ENCODE assay signal across 30 cellular contexts in the genomic region with DNA sequence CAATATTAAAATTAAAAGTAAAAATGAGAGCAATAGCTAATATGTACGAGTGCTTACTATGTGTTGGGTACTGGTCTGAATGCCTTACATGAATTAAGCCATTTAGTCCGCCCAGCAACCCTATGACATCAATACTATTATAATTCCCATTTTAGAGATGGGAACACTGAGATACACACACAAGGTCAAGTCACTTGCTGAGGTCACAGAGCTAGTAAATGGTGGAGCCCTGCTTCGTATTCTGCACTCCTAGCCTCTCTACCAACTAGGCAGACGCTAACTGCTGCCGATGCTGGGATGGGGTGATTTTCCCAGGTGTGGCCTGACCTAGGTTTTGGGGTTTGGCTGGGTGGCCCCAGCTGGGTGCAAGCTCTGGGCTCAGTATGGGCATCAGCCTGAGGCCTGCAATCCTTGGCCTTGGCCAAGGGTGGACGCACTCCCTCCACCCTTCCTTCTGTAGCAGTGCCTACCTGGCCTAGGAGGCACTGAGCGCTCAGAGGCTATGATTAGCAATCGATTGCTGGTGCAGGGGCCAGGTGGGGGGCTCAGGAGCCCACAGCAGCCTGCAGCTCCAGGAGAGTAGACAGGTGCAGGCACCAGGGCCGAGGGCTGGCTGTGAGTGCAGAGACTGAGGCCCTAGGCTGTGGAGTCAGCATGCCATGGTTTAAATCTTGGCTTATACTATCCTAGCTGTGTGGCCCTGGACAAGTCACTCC. TPM values are rescaled to one million over a fixed set of nuclear protein-coding genes. Genes with fewer than 3 reads are reported as not detected.
"Had no signal": no experiment of that assay in that cellular context is flagged by ENCODE, and none has a peak within 500 bp of the region (broad histone marks: within the 10 kb centered on the region; RNA-seq: fewer than 3 reads in every experiment).

No MANE protein-coding gene starts in this region.

- H3K36me3 Mint-ChIP-seq: activated CD4-positive, alpha-beta memory T cell treated with anti-CD3 and anti-CD28 coated beads for 36 hours; activated naive CD8-positive, alpha-beta T cell; brain had no signal

- ATAC-seq: activated CD4-positive, alpha-beta T cell treated with anti-CD3 and anti-CD28 coated beads for 36 hours; activated T-cell treated with anti-CD3 and anti-CD28 coated beads, Interleukin-2, amount 50 U/mL, for 4 hours; foreskin keratinocyte; gastrocnemius medialis; heart left ventricle had no signal

- H3K4me3 ChIP-seq: ascending aorta, breast epithelium, cardiac muscle cell, colonic mucosa, esophagus muscularis mucosa, gastrocnemius medialis, heart left ventricle had no signal

- H3K27ac Mint-ChIP-seq: activated B cell treated with CpG ODN at 0.5 μM for 24 hours; activated CD4-positive, alpha-beta T cell treated with anti-CD3 and anti-CD28 coated beads for 36 hours; activated CD4-positive, alpha-beta T cell treated with anti-CD3 and anti-CD28 coated beads, Interleukin-2, amount 10 ng/mL, durations not matched to agents 24 days and 14 days; activated naive CD8-positive, alpha-beta T cell; activated T-helper 17 cell treated with anti-CD3 and anti-CD28 coated beads, Interleukin-2, amount 50 U/mL, for 72 hours had no signal

- H3K27me3 ChIP-seq: ascending aorta, breast epithelium had no signal

- H3K9me3 ChIP-seq: ascending aorta, breast epithelium, colonic mucosa, esophagus muscularis mucosa, gastrocnemius medialis, heart left ventricle had no signal

- H3K4me1 ChIP-seq: foreskin keratinocyte had no signal

- DNase-seq: activated B cell treated with CpG ODN at 0.5 μM for 24 hours; activated CD4-positive, alpha-beta T cell treated with anti-CD3 and anti-CD28 coated beads for 36 hours; activated CD4-positive, CD25-positive, alpha-beta regulatory T cell treated with anti-CD3 and anti-CD28 coated beads, Interleukin-2, amount 50 U/mL, for 72 hours; activated CD8-positive, alpha-beta memory T cell treated with anti-CD3 and anti-CD28 coated beads for 24 hours; activated gamma-delta T cell treated with Interleukin-2 at 50 U/mL for 16 hours; activated naive CD4-positive, alpha-beta T cell treated with anti-CD3 and anti-CD28 coated beads, Interleukin-2, amount 50 U/mL, for 16 hours; activated T-cell treated with anti-CD3 and anti-CD28 coated beads, Interleukin-2, amount 50 U/mL, for 4 hours; cerebellar nuclear complex; colonic mucosa; effector CD8-positive, alpha-beta T cell; foreskin keratinocyte; gastrocnemius medialis; glutamatergic neuron; heart left ventricle; T-helper 17 cell; T1000; WERI-Rb-1 had no signal

- H3K27ac ChIP-seq: ascending aorta, breast epithelium, cardiac muscle cell, colonic mucosa, esophagus muscularis mucosa, foreskin keratinocyte, gastrocnemius medialis, heart left ventricle, WERI-Rb-1 had no signal

- H3K36me3 ChIP-seq: ascending aorta, breast epithelium, cardiac muscle cell, colonic mucosa, esophagus muscularis mucosa, gastrocnemius medialis, heart left ventricle, WERI-Rb-1 had no signal

- H3K9me3 Mint-ChIP-seq: activated B cell treated with CpG ODN at 0.5 μM for 24 hours; activated CD4-positive, alpha-beta memory T cell treated with anti-CD3 and anti-CD28 coated beads for 36 hours; activated CD4-positive, alpha-beta T cell treated with anti-CD3 and anti-CD28 coated beads, Interleukin-2, amount 10 ng/mL, durations not matched to agents 24 days and 14 days; activated T-cell treated with anti-CD3 and anti-CD28 coated beads, Interleukin-2, amount 50 U/mL, for 4 hours; activated T-helper 17 cell treated with anti-CD3 and anti-CD28 coated beads, Interleukin-2, amount 50 U/mL, for 72 hours; brain; T-helper 2 cell treated with Interferon-gamma antibody and Interleukin-4, amounts not matched to agents 5 μg/mL and 100 μg/mL, for 36 hours had no signal

- H3K4me3 Mint-ChIP-seq: activated B cell treated with CpG ODN at 0.5 μM for 24 hours; activated CD4-positive, alpha-beta memory T cell treated with anti-CD3 and anti-CD28 coated beads for 36 hours; activated CD4-positive, alpha-beta T cell treated with anti-CD3 and anti-CD28 coated beads for 36 hours; activated naive CD8-positive, alpha-beta T cell; activated T-cell treated with anti-CD3 and anti-CD28 coated beads, Interleukin-2, amount 50 U/mL, for 4 hours; activated T-helper 17 cell treated with anti-CD3 and anti-CD28 coated beads, Interleukin-2, amount 50 U/mL, for 72 hours; brain; T-helper 17 cell; T-helper 2 cell treated with Interferon-gamma antibody and Interleukin-4, amounts not matched to agents 5 μg/mL and 100 μg/mL, for 36 hours had no signal

RNA-seq across cellular contexts. Expression of gene FAM131C, which starts 2.7 kb away (rescaled TPM):
- total RNA-seq: activated B cell treated with CpG ODN at 0.5 μM for 24 hours, breast epithelium, dermis microvascular lymphatic vessel endothelial cell, endothelial cell of umbilical vein, gastrocnemius medialis, T-helper 17 cell had no signal

RNA-seq across cellular contexts. Expression of gene CLCNKB, which starts 27.2 kb away (rescaled TPM):
- total RNA-seq: activated B cell treated with CpG ODN at 0.5 μM for 24 hours; activated CD4-positive, alpha-beta memory T cell treated with anti-CD3 and anti-CD28 coated beads for 36 hours; activated CD4-positive, alpha-beta T cell treated with anti-CD3 and anti-CD28 coated beads for 36 hours; activated CD4-positive, alpha-beta T cell treated with anti-CD3 and anti-CD28 coated beads, Interleukin-2, amount 10 ng/mL, durations not matched to agents 24 days and 14 days; activated T-cell treated with anti-CD3 and anti-CD28 coated beads, Interleukin-2, amount 50 U/mL, for 4 hours; ascending aorta; endothelial cell of umbilical vein; foreskin keratinocyte; gastrocnemius medialis; T-helper 17 cell had no signal
- polyA plus RNA-seq: foreskin keratinocyte had no signal

RNA-seq across cellular contexts. Expression of gene CLCNKA, which starts 49.0 kb away (rescaled TPM):
- total RNA-seq: activated CD4-positive, alpha-beta memory T cell treated with anti-CD3 and anti-CD28 coated beads for 36 hours; activated CD4-positive, alpha-beta T cell treated with anti-CD3 and anti-CD28 coated beads for 36 hours; activated CD4-positive, alpha-beta T cell treated with anti-CD3 and anti-CD28 coated beads, Interleukin-2, amount 10 ng/mL, durations not matched to agents 24 days and 14 days; activated T-cell treated with anti-CD3 and anti-CD28 coated beads, Interleukin-2, amount 50 U/mL, for 4 hours; ascending aorta; dermis microvascular lymphatic vessel endothelial cell; endothelial cell of umbilical vein; epithelial cell of proximal tubule; foreskin keratinocyte; T-helper 17 cell had no signal
- polyA plus RNA-seq: endothelial cell of umbilical vein, foreskin keratinocyte had no signal

RNA-seq across cellular contexts. Expression of gene HSPB7, which starts 53.0 kb away (rescaled TPM):
- total RNA-seq: activated B cell treated with CpG ODN at 0.5 μM for 24 hours; activated CD4-positive, alpha-beta memory T cell treated with anti-CD3 and anti-CD28 coated beads for 36 hours; activated CD4-positive, alpha-beta T cell treated with anti-CD3 and anti-CD28 coated beads for 36 hours; activated CD4-positive, alpha-beta T cell treated with anti-CD3 and anti-CD28 coated beads, Interleukin-2, amount 10 ng/mL, durations not matched to agents 24 days and 14 days; activated T-helper 17 cell treated with anti-CD3 and anti-CD28 coated beads, Interleukin-2, amount 50 U/mL, for 72 hours; dermis microvascular lymphatic vessel endothelial cell; endothelial cell of umbilical vein; epithelial cell of proximal tubule; foreskin keratinocyte; T-helper 17 cell had no signal
- polyA plus RNA-seq: endothelial cell of umbilical vein, foreskin keratinocyte had no signal
